In the genomic region with DNA sequence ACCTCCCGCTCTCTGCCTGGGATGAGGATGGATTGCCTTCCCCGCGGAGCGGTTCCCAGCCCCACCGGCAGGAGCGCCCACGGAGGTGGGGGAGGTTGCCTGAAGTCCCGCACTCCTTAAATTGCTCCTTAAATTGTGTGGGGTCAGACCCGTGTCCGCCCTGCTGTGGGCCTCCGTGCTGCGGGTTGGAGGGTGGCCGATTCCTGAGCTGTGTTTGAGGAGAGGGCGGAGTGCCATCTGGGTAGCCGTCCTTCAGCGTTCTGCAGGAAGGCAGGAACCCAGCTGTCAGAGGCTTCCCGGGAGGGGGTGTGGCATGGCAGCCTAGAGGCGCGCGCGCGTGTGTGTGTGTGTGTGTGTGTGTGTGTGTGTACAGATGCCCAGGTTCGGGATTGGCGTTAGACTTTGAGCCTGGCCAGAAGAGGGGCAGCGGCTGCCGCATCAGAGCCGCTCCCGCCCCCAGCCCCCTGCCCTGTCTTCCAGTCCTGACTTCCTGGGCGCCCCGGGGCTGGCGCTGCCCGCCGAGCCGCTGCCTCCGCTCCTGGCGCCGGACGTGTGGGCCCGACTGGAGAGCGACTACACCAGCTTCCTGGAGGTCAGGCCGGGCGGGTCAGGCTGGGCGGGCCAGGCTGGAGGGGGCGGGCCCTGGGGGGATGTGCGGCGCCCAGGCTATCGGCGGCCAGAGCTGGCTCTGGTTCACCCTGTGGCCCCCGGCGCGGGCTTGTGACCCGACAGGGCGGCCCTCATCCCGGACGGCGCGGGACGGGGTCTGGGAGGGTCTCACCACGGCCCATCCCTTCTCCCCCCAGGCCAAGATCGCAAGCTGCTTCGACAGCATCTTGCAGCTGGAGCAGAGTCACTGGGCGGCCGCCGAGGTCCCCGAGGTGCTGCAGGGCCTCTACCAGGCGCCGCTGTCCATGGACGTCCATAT, we compare ENCODE assay signal across 8 cellular contexts. TPM values are rescaled to one million over a fixed set of nuclear protein-coding genes. Genes with fewer than 3 reads are reported as not detected.
DNase-seq lines count a peak whose midpoint lies in the region; ATAC-seq and TF ChIP-seq lines count a peak whose summit lies in the region.

No MANE protein-coding gene starts in this region.

- in situ Hi-C loops in astrocyte of the cerebellum (cut with HindIII; ENCODE audit: low sequenced_read_pairs), result no loop called here

- TF ChIP-seq CTCF in astrocyte of the cerebellum (IDR thresholded peaks at IDR 0.05; ENCODE audit: low read depth, low read length, missing control alignments) (peak; percentile 30), left lung (IDR thresholded peaks at IDR 0.05) (peak in 1 of 2 donors; percentile 27)

- ATAC-seq in left lung (peak; percentile 49), HG02763 (IDR thresholded peaks at IDR 0.05; ENCODE audit: unreplicated experiment) (no peak), GM21576 (IDR thresholded peaks at IDR 0.05; ENCODE audit: unreplicated experiment) (no peak)

- peaks cover 13 to 49% of the 10 kb centered on the region in 2 donors for H3K4me1 ChIP-seq in left lung

- no peaks in the 10 kb centered on the region for H3K9me3 ChIP-seq in left lung

- peak; percentile 63 for DNase-seq in EH (ENCODE audit: low read depth)
- DNase-seq in NCI-H187 (lab: John Stamatoyannopoulos, UW), result peak; percentile 59 to 60
- DNase-seq in astrocyte of the cerebellum (ENCODE audit: low read depth), result no peak
- peak; percentile 65 to 84 for DNase-seq in left lung
- DNase-seq in activated naive CD4-positive, alpha-beta T cell treated with Interleukin-2 at 50 U/mL for 16 hours, result no peak
- no peak for DNase-seq in Ammon's horn (ENCODE audit: low spot score)

- H3K4me3 ChIP-seq in astrocyte of the cerebellum (ENCODE audit: low read depth, low read length) (no peak overlapping the region), left lung (peak overlapping the region in 1 of 2 donors; percentile 20)

- no peaks in the 10 kb centered on the region for H3K36me3 ChIP-seq in left lung

- no peak overlapping the region for H3K27ac ChIP-seq in left lung

- intact Hi-C loops in left lung (cut with DNase I), result loop anchor here in 1 of 2 donors (10.0 kb wide), 1 partner anchor 191 kb away; no protein-coding TSS in a partner anchor

- H3K27me3 ChIP-seq in left lung, result peaks cover 32 to 77% of the 10 kb centered on the region in 2 donors

RNA-seq across cellular contexts. Expression of a gene that starts 9.2 kb away (rescaled TPM):
- total RNA-seq in left lung, result 1 to 10 TPM; 3.0 to 4.0 TPM

RNA-seq across cellular contexts. Expression of a gene that starts 19.5 kb away (rescaled TPM):
- 100 to 1,000 TPM in 1 of 2 donors, 10 to 100 TPM in 1; 76.5 to 237 TPM for total RNA-seq in left lung

RNA-seq across cellular contexts. Expression of a gene that starts 19.7 kb away (rescaled TPM):
- total RNA-seq in left lung, result not detected

RNA-seq across cellular contexts. Expression of a gene that starts 46.4 kb away (rescaled TPM):
- total RNA-seq in left lung, result 10 to 100 TPM; 79.8 to 79.9 TPM

Comparison
In these comparisons a context has a peak if more than half of its experiments do, and no peak if none do; other contexts are left out.
1. DNase-seq: peak in EH (single experiment), NCI-H187 (2 of 2) and left lung (2 of 2); none in astrocyte of the cerebellum (single experiment), activated naive CD4-positive, alpha-beta T cell treated with Interleukin-2 at 50 U/mL for 16 hours (single experiment) and Ammon's horn (single experiment).